In the genomic region with DNA sequence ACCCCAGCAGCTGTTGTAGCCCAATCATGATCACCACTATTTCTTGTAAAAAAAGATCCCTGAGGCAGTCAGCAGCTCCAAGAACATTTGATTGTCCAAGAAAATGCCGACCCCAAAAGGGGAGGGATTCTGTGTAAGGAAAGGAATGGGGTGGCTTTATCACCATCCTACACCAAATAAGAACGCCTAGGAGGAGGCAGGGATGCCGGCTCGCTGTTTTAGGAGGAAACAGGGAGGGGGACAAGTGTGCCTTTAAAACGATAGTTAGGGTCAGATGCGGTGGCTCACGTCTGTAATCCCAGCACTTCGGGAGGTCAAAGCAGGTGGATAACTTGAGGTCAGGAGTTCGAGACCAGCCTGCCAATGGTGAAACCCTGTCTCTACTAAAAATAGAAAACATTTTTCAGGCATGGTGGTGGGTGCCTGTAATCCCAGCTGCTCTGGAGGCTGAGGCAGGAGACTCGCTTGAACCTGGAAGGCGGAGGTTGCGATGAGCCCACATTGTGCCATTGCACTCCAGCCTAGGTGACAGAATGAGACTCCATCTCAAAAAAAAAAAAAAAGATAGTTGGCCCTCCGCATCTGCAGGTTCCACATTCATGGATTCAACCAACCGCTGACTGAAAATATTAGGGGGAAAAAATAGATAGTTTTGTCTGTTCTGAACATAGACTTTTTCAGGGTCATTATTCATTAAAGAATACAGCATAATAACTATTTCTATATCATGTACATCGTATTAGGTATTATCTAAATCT, we compare ENCODE assay signal across 9 cellular contexts.
A peak's percentile ranks its signal among the peaks of the same experiment; 100 is the strongest.
DNase-seq lines count a peak whose midpoint lies in the region; ATAC-seq, FAIRE-seq and TF ChIP-seq lines count a peak whose summit lies in the region.
"Had no signal": no experiment of that assay in that cellular context is flagged by ENCODE, and none has a peak within 500 bp of the region (broad histone marks: within the 10 kb centered on the region; RNA-seq: fewer than 3 reads in every experiment).

No MANE protein-coding gene starts in this region.

- FAIRE-seq in GM12892 (lab: Jason Lieb, UNC): no peak

- H3K4me1 Mint-ChIP-seq in activated T-cell treated with anti-CD3 and anti-CD28 coated beads, Interleukin-2, amount 50 U/mL, for 4 hours (ENCODE audit: low read depth): peaks cover 20% of the 10 kb centered on the region
- peaks cover 29% of the 10 kb centered on the region for H3K4me1 Mint-ChIP-seq in activated CD8-positive, alpha-beta T cell treated with anti-CD3 and anti-CD28 coated beads for 36 hours (ENCODE audit: low read depth)

- DNase-seq in activated T-cell treated with anti-CD3 and anti-CD28 coated beads, Interleukin-2, amount 50 U/mL, for 4 hours: no peak
- DNase-seq in activated T-cell treated with anti-CD3 and anti-CD28 coated beads, Interleukin-2, amount 50 U/mL, for 48 hours: no peak
- DNase-seq in activated CD8-positive, alpha-beta T cell treated with anti-CD3 and anti-CD28 coated beads for 36 hours: peak; percentile 34
- DNase-seq in foreskin melanocyte: no peak
- DNase-seq in GM12892 (ENCODE audit: insufficient read length): no peak
- DNase-seq: H9 had no signal

- CTCF ChIA-PET in activated CD8-positive, alpha-beta T cell treated with anti-CD3 and anti-CD28 coated beads for 36 hours (lab: Charles Lee): interaction anchor here (1.1 to 4.4 kb wide), 9 partner anchors 10 to 390 kb away, joined by 3 to 35 read pairs (median 6); a partner anchor contains a TSS

- no peak for ATAC-seq in activated T-cell treated with anti-CD3 and anti-CD28 coated beads, Interleukin-2, amount 50 U/mL, for 4 hours
- ATAC-seq in activated CD8-positive, alpha-beta T cell treated with anti-CD3 and anti-CD28 coated beads for 36 hours: no peak
- ATAC-seq in GM18867 (IDR thresholded peaks at IDR 0.05; ENCODE audit: unreplicated experiment): no peak

- H3K9me3 Mint-ChIP-seq in activated T-cell treated with anti-CD3 and anti-CD28 coated beads, Interleukin-2, amount 50 U/mL, for 4 hours: no peaks in the 10 kb centered on the region
- H3K9me3 Mint-ChIP-seq in activated CD8-positive, alpha-beta T cell treated with anti-CD3 and anti-CD28 coated beads for 36 hours: no peaks in the 10 kb centered on the region

- no peaks in the 10 kb centered on the region for H3K27me3 Mint-ChIP-seq in activated T-cell treated with anti-CD3 and anti-CD28 coated beads, Interleukin-2, amount 50 U/mL, for 4 hours (ENCODE audit: low read depth)
- no peaks in the 10 kb centered on the region for H3K27me3 Mint-ChIP-seq in activated CD8-positive, alpha-beta T cell treated with anti-CD3 and anti-CD28 coated beads for 36 hours

- H3K27ac ChIP-seq in layer of hippocampus (ENCODE audit: low read depth, low read length) (peak overlapping the region; percentile 18), temporal lobe (ENCODE audit: low read depth, low read length) (peak overlapping the region; percentile 36)

- intact Hi-C loops in activated CD8-positive, alpha-beta T cell treated with anti-CD3 and anti-CD28 coated beads for 36 hours (cut with micrococcal nuclease): loop anchor here (5.0 to 10.0 kb wide), 2 partner anchors 82 to 160 kb away; a partner anchor contains a TSS

- H3K36me3 Mint-ChIP-seq in activated T-cell treated with anti-CD3 and anti-CD28 coated beads, Interleukin-2, amount 50 U/mL, for 4 hours (ENCODE audit: insufficient read depth): no peaks in the 10 kb centered on the region
- H3K36me3 Mint-ChIP-seq in activated CD8-positive, alpha-beta T cell treated with anti-CD3 and anti-CD28 coated beads for 36 hours (ENCODE audit: low read depth): no peaks in the 10 kb centered on the region

- no peak overlapping the region for H3K27ac Mint-ChIP-seq in activated CD8-positive, alpha-beta T cell treated with anti-CD3 and anti-CD28 coated beads for 36 hours

- TF ChIP-seq POLR2A in GM12892 (IDR thresholded peaks at IDR 0.05; ENCODE audit: low read depth, low read length): no peak

- H3K27me3 ChIP-seq in layer of hippocampus (ENCODE audit: control insufficient read depth, insufficient read depth, low read length): no peaks in the 10 kb centered on the region

- TF ChIP-seq CTCF in activated CD8-positive, alpha-beta T cell treated with anti-CD3 and anti-CD28 coated beads for 36 hours (IDR thresholded peaks at IDR 0.05): no peak

- POLR2A ChIA-PET in activated CD8-positive, alpha-beta T cell treated with anti-CD3 and anti-CD28 coated beads for 36 hours (lab: Charles Lee): interaction anchor here (1.7 kb wide), 1 partner anchor 11 kb away, joined by 9 read pairs; no protein-coding TSS in a partner anchor

- H3K4me3 Mint-ChIP-seq in activated T-cell treated with anti-CD3 and anti-CD28 coated beads, Interleukin-2, amount 50 U/mL, for 4 hours: peak overlapping the region; percentile 7
- peak overlapping the region; percentile 76 for H3K4me3 Mint-ChIP-seq in activated CD8-positive, alpha-beta T cell treated with anti-CD3 and anti-CD28 coated beads for 36 hours
